In the genomic region with DNA sequence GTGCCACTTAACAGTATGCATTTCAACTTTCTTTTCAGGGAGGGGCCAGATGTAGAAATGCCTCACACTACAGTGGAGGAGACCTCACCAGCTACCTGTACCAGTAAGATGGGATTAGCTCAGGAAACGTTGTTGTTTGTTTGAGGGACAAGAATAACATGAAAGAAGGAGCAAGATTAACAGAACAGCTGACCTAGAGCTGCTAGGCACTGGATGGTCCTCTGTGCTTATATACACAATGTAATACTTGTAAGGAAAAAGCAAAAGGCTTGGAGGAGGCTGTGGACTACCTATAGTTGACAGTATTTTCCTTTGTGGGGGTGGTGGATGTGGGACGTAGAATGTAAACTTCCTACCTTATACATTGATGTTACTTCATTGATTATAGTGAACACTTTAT, we compare ENCODE assay signal across 20 cellular contexts.
"Had no signal": no experiment of that assay in that cellular context is flagged by ENCODE, and none has a peak within 500 bp of the region (broad histone marks: within the 10 kb centered on the region; RNA-seq: fewer than 3 reads in every experiment).

No MANE protein-coding gene starts in this region.

- DNase-seq: activated B cell treated with CpG ODN at 0.5 μM for 24 hours; activated CD4-positive, alpha-beta T cell treated with anti-CD3 and anti-CD28 coated beads for 36 hours; activated CD4-positive, alpha-beta T cell treated with anti-CD3 and anti-CD28 coated beads, Interleukin-2, amount 50 U/mL, for 4 hours; activated CD8-positive, alpha-beta memory T cell treated with anti-CD3 and anti-CD28 coated beads, Interleukin-2, amount 50 U/mL, for 48 hours; activated naive CD4-positive, alpha-beta T cell treated with Interleukin-2 at 50 U/mL for 16 hours; activated naive CD8-positive, alpha-beta T cell treated with anti-CD3 and anti-CD28 coated beads for 36 hours; activated T-cell treated with anti-CD3 and anti-CD28 coated beads, Interleukin-2, amount 50 U/mL, for 4 hours; colonic mucosa; left colon; mucosa of descending colon; spleen; stimulated activated CD4-positive, alpha-beta T cell treated with anti-CD3 and anti-CD28 coated beads, Interleukin-4, amount 100 ng/mL, for 1 hour; stimulated activated naive CD4-positive, alpha-beta T cell; T-cell; thyroid gland; upper lobe of right lung had no signal

- H3K27me3 ChIP-seq: breast epithelium, colonic mucosa, esophagus muscularis mucosa, right atrium auricular region, spleen, thyroid gland, upper lobe of right lung had no signal

- ATAC-seq: activated CD4-positive, alpha-beta T cell treated with anti-CD3 and anti-CD28 coated beads for 36 hours; activated T-cell treated with anti-CD3 and anti-CD28 coated beads, Interleukin-2, amount 50 U/mL, for 4 hours; left colon; mucosa of descending colon; T-cell; upper lobe of right lung had no signal

- H3K27ac ChIP-seq: colonic mucosa, prostate gland, right atrium auricular region, thyroid gland, upper lobe of right lung had no signal
